ENCODE assay signal across 21 cellular contexts in the genomic region with DNA sequence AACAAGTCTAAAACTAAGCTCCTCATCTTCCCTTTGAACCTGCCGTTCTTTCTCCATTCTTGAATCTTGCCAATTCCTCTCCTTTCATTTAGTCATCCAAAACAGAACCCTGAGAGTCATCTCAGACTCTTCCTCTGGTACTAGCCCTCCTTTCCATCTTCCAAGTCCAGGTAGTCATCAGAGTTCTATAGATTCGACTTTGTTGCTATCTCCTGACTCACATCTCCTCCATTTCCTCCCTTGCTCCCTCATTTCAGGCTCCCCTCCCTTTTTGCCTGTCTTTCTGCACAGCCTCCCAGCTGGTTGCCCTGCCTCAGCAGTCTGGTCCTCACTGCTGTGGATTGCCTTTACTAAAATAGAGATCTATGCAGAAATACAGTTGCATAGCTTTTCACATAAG.
"Had no signal": no experiment of that assay in that cellular context is flagged by ENCODE, and none has a peak within 500 bp of the region (broad histone marks: within the 10 kb centered on the region; RNA-seq: fewer than 3 reads in every experiment).

No MANE protein-coding gene starts in this region.

- H3K27ac Mint-ChIP-seq: activated B cell treated with CpG ODN at 0.5 μM for 24 hours; activated CD4-positive, alpha-beta T cell treated with anti-CD3 and anti-CD28 coated beads for 36 hours; endodermal cell; mesothelial cell of epicardium; stimulated activated memory B cell treated with anti-CD40 and anti-IgM and Interleukin-4, amounts not matched to agents 10 μg/mL and 1 μg/mL and 100 μg/mL, for 72 hours had no signal

- DNase-seq: activated B cell treated with CpG ODN at 0.5 μM for 24 hours; activated CD4-positive, alpha-beta T cell treated with anti-CD3 and anti-CD28 coated beads for 36 hours; activated CD4-positive, alpha-beta T cell treated with anti-CD3 and anti-CD28 coated beads, Interleukin-2, amount 50 U/mL, for 4 hours; activated gamma-delta T cell; adrenal gland; central memory CD4-positive, alpha-beta T cell; endodermal cell; heart left ventricle; left ventricle myocardium superior; mammary epithelial cell; naive thymus-derived CD8-positive, alpha-beta T cell; ovary; right cardiac atrium; stimulated activated CD4-positive, alpha-beta T cell treated with anti-CD3 and anti-CD28 coated beads, Interleukin-1b, Interleukin-23, amount 100 ng/mL, for 48 hours; T-helper 1 cell; testis; trophoblast cell; uterus had no signal

- ATAC-seq: activated CD4-positive, alpha-beta T cell treated with anti-CD3 and anti-CD28 coated beads for 36 hours; heart left ventricle; left ventricle myocardium superior; naive thymus-derived CD8-positive, alpha-beta T cell; right cardiac atrium; stimulated activated memory B cell treated with anti-CD40 and anti-IgM and Interleukin-4, amounts not matched to agents 10 μg/mL and 1 μg/mL and 100 μg/mL, for 72 hours had no signal

- H3K4me3 Mint-ChIP-seq: activated B cell treated with CpG ODN at 0.5 μM for 24 hours; activated CD4-positive, alpha-beta T cell treated with anti-CD3 and anti-CD28 coated beads for 36 hours; endodermal cell; mesothelial cell of epicardium; stimulated activated memory B cell treated with anti-CD40 and anti-IgM and Interleukin-4, amounts not matched to agents 10 μg/mL and 1 μg/mL and 100 μg/mL, for 72 hours had no signal

- H3K27me3 Mint-ChIP-seq: activated B cell treated with CpG ODN at 0.5 μM for 24 hours; activated CD4-positive, alpha-beta T cell treated with anti-CD3 and anti-CD28 coated beads for 36 hours; activated naive CD8-positive, alpha-beta T cell; stimulated activated memory B cell treated with anti-CD40 and anti-IgM and Interleukin-4, amounts not matched to agents 10 μg/mL and 1 μg/mL and 100 μg/mL, for 72 hours had no signal
